23 cellular contexts compared by ENCODE assay signal in the genomic region with DNA sequence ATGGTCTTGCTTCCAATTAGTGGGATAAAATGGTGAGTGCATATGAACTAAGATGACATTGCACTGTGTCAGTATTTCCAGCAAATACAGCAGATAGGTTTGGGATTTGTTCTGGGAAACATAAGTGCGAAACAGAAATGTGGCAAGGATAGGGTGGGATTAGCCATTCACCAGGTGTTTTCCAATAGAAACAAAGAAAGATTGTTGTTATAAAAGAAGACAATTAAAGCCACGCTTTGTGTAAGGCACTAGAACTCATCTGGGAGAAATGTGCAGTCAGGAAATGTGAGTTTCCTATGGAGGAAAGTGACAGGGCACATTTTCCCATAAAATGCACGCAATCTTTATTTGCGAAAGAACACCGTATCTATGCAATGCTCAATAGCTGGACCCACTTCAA.
"Had no signal": no experiment of that assay in that cellular context is flagged by ENCODE, and none has a peak within 500 bp of the region (broad histone marks: within the 10 kb centered on the region; RNA-seq: fewer than 3 reads in every experiment).

No MANE protein-coding gene starts in this region.

- H3K27me3 ChIP-seq: neutrophil, pancreas, right lobe of liver, sigmoid colon, stomach, thyroid gland, tibial nerve, upper lobe of left lung, uterus had no signal

- H3K4me3 ChIP-seq: pancreas, prostate gland, right lobe of liver, sigmoid colon, stomach, thoracic aorta, thyroid gland, tibial nerve, upper lobe of left lung, uterus had no signal

- H3K9me3 ChIP-seq: neutrophil, pancreas, prostate gland, right lobe of liver, sigmoid colon, stomach, thoracic aorta, thyroid gland, tibial nerve, upper lobe of left lung, uterus had no signal

- H3K27ac ChIP-seq: neutrophil, pancreas, prostate gland, right lobe of liver, sigmoid colon, stomach, thoracic aorta, thyroid gland, tibial nerve, upper lobe of left lung, uterus had no signal

- DNase-seq: naive thymus-derived CD8-positive, alpha-beta T cell; nephron progenitor cell; nucleus accumbens; pancreas; right cardiac atrium; right lobe of liver; sigmoid colon; small intestine; stimulated activated CD4-positive, alpha-beta T cell treated with anti-CD3 and anti-CD28 coated beads, Interleukin-15, amount 100 ng/mL, for 24 hours; stimulated activated CD4-positive, alpha-beta T cell treated with anti-CD3 and anti-CD28 coated beads, Interleukin-2, amount 100 ng/mL, for 24 hours; stimulated activated CD4-positive, alpha-beta T cell treated with anti-CD3 and anti-CD28 coated beads, Interleukin-2, amount 100 ng/mL, for 48 hours; stimulated activated CD4-positive, alpha-beta T cell treated with anti-CD3 and anti-CD28 coated beads, Interleukin-4, amount 100 ng/mL, for 24 hours; stimulated activated naive B cell treated with anti-CD40 and anti-IgM and Interleukin-4, amounts not matched to agents 10 μg/mL and 1 μg/mL and 100 μg/mL, for 72 hours; stimulated activated naive CD4-positive, alpha-beta T cell treated with Interleukin-2 at 50 U/mL for 16 hours; stomach; thyroid gland; trophoblast cell; upper lobe of left lung; uterus had no signal

- H3K4me1 ChIP-seq: pancreas, prostate gland, right lobe of liver, thyroid gland, uterus had no signal

- H3K36me3 ChIP-seq: neutrophil, pancreas, prostate gland, right lobe of liver, sigmoid colon, stomach, thoracic aorta, thyroid gland, tibial nerve, upper lobe of left lung, uterus had no signal
